8 cellular contexts compared by ENCODE assay signal in the genomic region with DNA sequence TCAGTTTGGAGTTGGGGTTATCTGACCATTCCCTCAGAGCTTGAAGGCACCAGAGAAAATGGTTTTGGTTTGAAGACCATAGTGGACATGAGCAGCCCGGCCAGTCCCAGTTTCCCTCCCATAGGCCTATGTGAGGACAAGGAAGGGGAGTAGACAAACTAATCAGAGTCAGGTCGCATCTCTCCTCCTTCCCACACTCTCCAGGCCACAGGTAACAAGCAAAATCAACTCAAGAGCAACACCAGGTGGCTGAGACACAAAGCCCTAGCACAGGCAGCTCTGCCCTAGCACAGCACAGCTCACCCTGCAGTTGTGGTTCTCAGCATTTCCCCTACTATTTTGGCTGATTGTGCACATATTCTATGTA. TPM values are rescaled to one million over a fixed set of nuclear protein-coding genes. Genes with fewer than 3 reads are reported as not detected.
DNase-seq lines count a peak whose midpoint lies in the region; ATAC-seq and TF ChIP-seq lines count a peak whose summit lies in the region.

No MANE protein-coding gene starts in this region.

- no peaks in the 10 kb centered on the region for H3K27me3 ChIP-seq in CD8-positive, alpha-beta T cell (ENCODE audit: insufficient read depth, low read length)
- no peaks in the 10 kb centered on the region for H3K27me3 ChIP-seq in HL-60 (ENCODE audit: insufficient read depth, poor library complexity, severe bottlenecking)
- H3K27me3 ChIP-seq in ascending aorta: no peaks in the 10 kb centered on the region

- peak overlapping the region; percentile 81 for H3K4me3 Mint-ChIP-seq in CD8-positive, alpha-beta T cell
- H3K4me3 Mint-ChIP-seq in activated naive CD4-positive, alpha-beta T cell treated with anti-CD3 and anti-CD28 coated beads, Interleukin-2, amount 50 U/mL, for 24 hours: peak overlapping the region; percentile 89
- H3K4me3 Mint-ChIP-seq in stimulated activated effector memory CD8-positive, alpha-beta T cell treated with anti-CD3 and anti-CD28 coated beads, Interleukin-12 subunit alpha, Interleukin-12 subunit beta, amount 100 ng/mL, for 72 hours: peak overlapping the region; percentile 100

- POLR2A ChIA-PET in CD8-positive, alpha-beta T cell (lab: Charles Lee): interaction anchor here (0.8 to 14.4 kb wide), 15 partner anchors 8 to 338 kb away, joined by 3 to 773 read pairs (median 4); a partner anchor contains a TSS

- H3K36me3 ChIP-seq in CD8-positive, alpha-beta T cell (ENCODE audit: insufficient read depth, low read length): peaks cover 47% of the 10 kb centered on the region
- H3K36me3 ChIP-seq in ascending aorta: peaks cover 52 to 61% of the 10 kb centered on the region in 2 donors

- peaks cover 92% of the 10 kb centered on the region for H3K4me1 ChIP-seq in CD8-positive, alpha-beta T cell (ENCODE audit: insufficient read depth, low read length)
- H3K4me1 ChIP-seq in ascending aorta: no peaks in the 10 kb centered on the region

- H3K27ac Mint-ChIP-seq in CD8-positive, alpha-beta T cell: peak overlapping the region; percentile 95
- H3K27ac Mint-ChIP-seq in activated naive CD4-positive, alpha-beta T cell treated with anti-CD3 and anti-CD28 coated beads, Interleukin-2, amount 50 U/mL, for 24 hours: peak overlapping the region; percentile 95
- H3K27ac Mint-ChIP-seq in stimulated activated effector memory CD8-positive, alpha-beta T cell treated with anti-CD3 and anti-CD28 coated beads, Interleukin-12 subunit alpha, Interleukin-12 subunit beta, amount 100 ng/mL, for 72 hours: peak overlapping the region; percentile 100

- H3K27ac ChIP-seq in CD8-positive, alpha-beta T cell (ENCODE audit: low read depth, low read length): peak overlapping the region; percentile 79
- H3K27ac ChIP-seq in HL-60 (replicated peaks): peak overlapping the region; percentile 82
- H3K27ac ChIP-seq in ascending aorta: no peak overlapping the region

- H3K4me3 ChIP-seq in CD8-positive, alpha-beta T cell (ENCODE audit: low read depth, low read length): peak overlapping the region; percentile 66
- H3K4me3 ChIP-seq in HL-60 (replicated peaks; ENCODE audit: insufficient read depth, low read length) (peak overlapping the region; percentile 16), ascending aorta (no peak overlapping the region)

- peak; percentile 57 for TF ChIP-seq CTCF in CD8-positive, alpha-beta T cell (IDR thresholded peaks at IDR 0.05)
- TF ChIP-seq CTCF in HL-60 (IDR thresholded peaks at IDR 0.05; ENCODE audit: insufficient read depth, low read length) (no peak), ascending aorta (IDR thresholded peaks at IDR 0.05) (no peak)

- H3K9me3 ChIP-seq in CD8-positive, alpha-beta T cell (ENCODE audit: low read length): no peaks in the 10 kb centered on the region
- H3K9me3 ChIP-seq in ascending aorta: no peaks in the 10 kb centered on the region

- H3K4me1 Mint-ChIP-seq in CD8-positive, alpha-beta T cell (ENCODE audit: low read depth): peaks cover 86% of the 10 kb centered on the region
- H3K4me1 Mint-ChIP-seq in activated naive CD4-positive, alpha-beta T cell treated with anti-CD3 and anti-CD28 coated beads, Interleukin-2, amount 50 U/mL, for 24 hours: peaks cover 90% of the 10 kb centered on the region
- peaks cover 88% of the 10 kb centered on the region for H3K4me1 Mint-ChIP-seq in stimulated activated effector memory CD8-positive, alpha-beta T cell treated with anti-CD3 and anti-CD28 coated beads, Interleukin-12 subunit alpha, Interleukin-12 subunit beta, amount 100 ng/mL, for 72 hours

- intact Hi-C loops in CD8-positive, alpha-beta T cell (cut with DNase I, micrococcal nuclease): loop anchor here (1.0 to 10.0 kb wide), 6 partner anchors 8 to 1090 kb away; a partner anchor contains a TSS
- intact Hi-C loops in ascending aorta (cut with DNase I): no loop called here

- H3K36me3 Mint-ChIP-seq in CD8-positive, alpha-beta T cell: peaks cover 73% of the 10 kb centered on the region
- H3K36me3 Mint-ChIP-seq in activated naive CD4-positive, alpha-beta T cell treated with anti-CD3 and anti-CD28 coated beads, Interleukin-2, amount 50 U/mL, for 24 hours: peaks cover 24% of the 10 kb centered on the region
- H3K36me3 Mint-ChIP-seq in stimulated activated effector memory CD8-positive, alpha-beta T cell treated with anti-CD3 and anti-CD28 coated beads, Interleukin-12 subunit alpha, Interleukin-12 subunit beta, amount 100 ng/mL, for 72 hours: peaks cover 100% of the 10 kb centered on the region

- ATAC-seq in CD8-positive, alpha-beta T cell: peak; percentile 70
- peak; percentile 36 for ATAC-seq in GM21390 (IDR thresholded peaks at IDR 0.05; ENCODE audit: unreplicated experiment)
- peak; percentile 76 for ATAC-seq in stimulated activated effector memory CD8-positive, alpha-beta T cell treated with anti-CD3 and anti-CD28 coated beads, Interleukin-12 subunit alpha, Interleukin-12 subunit beta, amount 100 ng/mL, for 72 hours

- peak in 6 of 7 experiments; percentile 52 to 80 (median 68) for DNase-seq in CD8-positive, alpha-beta T cell
- peak in 1 of 2 experiments; percentile 76 for DNase-seq in HL-60 (ENCODE audit: low read depth in 1 of 2, low spot score in 1 of 2)
- no peak for DNase-seq in stimulated activated effector memory CD8-positive, alpha-beta T cell treated with anti-CD3 and anti-CD28 coated beads, Interleukin-12 subunit alpha, Interleukin-12 subunit beta, amount 100 ng/mL, for 72 hours (ENCODE audit: low spot score in 2 of 2)
- no peak for DNase-seq in SIG-M5 (lab: John Stamatoyannopoulos, UW)
- no peak for DNase-seq in ascending aorta (ENCODE audit: low spot score in 2 of 2)
- DNase-seq in superior temporal gyrus (ENCODE audit: extremely low spot score): no peak

- H3K9me3 Mint-ChIP-seq in CD8-positive, alpha-beta T cell: no peaks in the 10 kb centered on the region
- no peaks in the 10 kb centered on the region for H3K9me3 Mint-ChIP-seq in activated naive CD4-positive, alpha-beta T cell treated with anti-CD3 and anti-CD28 coated beads, Interleukin-2, amount 50 U/mL, for 24 hours
- no peaks in the 10 kb centered on the region for H3K9me3 Mint-ChIP-seq in stimulated activated effector memory CD8-positive, alpha-beta T cell treated with anti-CD3 and anti-CD28 coated beads, Interleukin-12 subunit alpha, Interleukin-12 subunit beta, amount 100 ng/mL, for 72 hours

- CTCF ChIA-PET in CD8-positive, alpha-beta T cell (lab: Charles Lee): interaction anchor here (0.9 to 13.7 kb wide), 17 partner anchors 8 to 227 kb away, joined by 3 to 587 read pairs (median 8); a partner anchor contains a TSS

- H3K27me3 Mint-ChIP-seq in CD8-positive, alpha-beta T cell (ENCODE audit: low read depth): no peaks in the 10 kb centered on the region
- no peaks in the 10 kb centered on the region for H3K27me3 Mint-ChIP-seq in activated naive CD4-positive, alpha-beta T cell treated with anti-CD3 and anti-CD28 coated beads, Interleukin-2, amount 50 U/mL, for 24 hours

RNA-seq across cellular contexts. Expression of a gene that starts 7.2 kb away (rescaled TPM):
- total RNA-seq in CD8-positive, alpha-beta T cell: 10 to 100 TPM; 45.2 to 59.7 TPM
- total RNA-seq in ascending aorta: 18.0 TPM

RNA-seq across cellular contexts. Expression of a gene that starts 16.2 kb away (rescaled TPM):
- 10 to 100 TPM; 27.9 to 35.3 TPM for total RNA-seq in CD8-positive, alpha-beta T cell
- total RNA-seq in ascending aorta: 22.4 TPM

Comparison
In these comparisons a context has a peak if more than half of its experiments do, and no peak if none do; other contexts are left out.
1. DNase-seq: peak in CD8-positive, alpha-beta T cell (6 of 7); none in stimulated activated effector memory CD8-positive, alpha-beta T cell treated with anti-CD3 and anti-CD28 coated beads, Interleukin-12 subunit alpha, Interleukin-12 subunit beta, amount 100 ng/mL, for 72 hours (0 of 2), SIG-M5 (single experiment), ascending aorta (0 of 2) and superior temporal gyrus (single experiment).
2. H3K27ac ChIP-seq: peak in CD8-positive, alpha-beta T cell (single experiment) and HL-60 (single experiment); none in ascending aorta (0 of 2).
3. H3K4me3 ChIP-seq: peak in CD8-positive, alpha-beta T cell (single experiment) and HL-60 (single experiment); none in ascending aorta (0 of 2).
4. Peak in every context shown above with its lines, with median percentiles within 50 percentile points of each other: ATAC-seq, H3K27ac Mint-ChIP-seq and H3K4me3 Mint-ChIP-seq.